Comparison of ENCODE assay signal across 17 cellular contexts in the genomic region with DNA sequence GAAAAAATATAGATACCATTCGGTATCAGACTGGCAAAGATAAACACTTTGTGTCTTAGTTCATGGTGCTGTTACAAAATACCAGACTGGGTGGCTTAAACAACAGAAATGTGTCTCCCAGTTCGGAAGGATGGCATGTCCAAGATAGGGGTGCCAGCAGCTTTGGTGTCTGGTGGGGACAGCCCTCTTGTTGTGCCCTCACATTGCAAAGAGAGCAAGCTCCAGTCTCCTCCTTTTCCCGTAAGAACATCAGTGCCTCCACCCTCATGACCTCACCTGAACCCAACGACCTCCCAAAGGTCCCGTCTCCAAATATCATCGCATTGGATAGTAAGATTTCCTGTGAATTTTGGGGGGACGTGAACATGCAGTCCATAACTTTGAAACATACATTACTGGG. TPM values are rescaled to one million over a fixed set of nuclear protein-coding genes. Genes with fewer than 3 reads are reported as not detected.
DNase-seq lines count a peak whose midpoint lies in the region; ATAC-seq and TF ChIP-seq lines count a peak whose summit lies in the region.
"Had no signal": no experiment of that assay in that cellular context is flagged by ENCODE, and none has a peak within 500 bp of the region (broad histone marks: within the 10 kb centered on the region; RNA-seq: fewer than 3 reads in every experiment).

No MANE protein-coding gene starts in this region.

- H3K27ac ChIP-seq in right cardiac atrium (ENCODE audit: low read length) (no peak overlapping the region), spleen (peak overlapping the region in 3 of 8 donors; percentile 94 to 97 (median 96))
- H3K27ac ChIP-seq: SJCRH30 had no signal

- H3K27ac Mint-ChIP-seq in immature natural killer cell = peak overlapping the region in 4 of 6 donors; percentile 6 to 89 (median 62)

- WGBS in right cardiac atrium = 87% methylated on average over 7 of the region's 7 CpGs
- WGBS in spleen, 5 donors = 85 to 93% (median 89%) methylated on average over 7 of the region's 7 CpGs

- TF ChIP-seq POLR2A in spleen (IDR thresholded peaks at IDR 0.05) = no peak

- H3K4me3 ChIP-seq in right cardiac atrium (ENCODE audit: low read length) (no peak overlapping the region), H7 (ENCODE audit: insufficient read depth, low read depth, low read length) (no peak overlapping the region), spleen (no peak overlapping the region)
- H3K4me3 ChIP-seq: SJCRH30 had no signal

- DNase-seq in left cardiac atrium = peak; percentile 4
- DNase-seq in right cardiac atrium = no peak
- DNase-seq in H7 = peak; percentile 8
- no peak for DNase-seq in immature natural killer cell
- DNase-seq in spleen = peak; percentile 10
- DNase-seq in stimulated activated CD4-positive, alpha-beta T cell treated with anti-CD3 and anti-CD28 coated beads, Interleukin-12 subunit alpha, Interleukin-12 subunit beta, amount 100 ng/mL, for 4 hours = no peak
- DNase-seq in NCI-H1105 treated with DMSO at 0.1 percent for 48 hours (lab: John Stamatoyannopoulos, UW) = no peak
- DNase-seq in dedifferentiated amniotic fluid mesenchymal stem cell (ENCODE audit: extremely low spot score) = no peak
- DNase-seq: C1 segment of cervical spinal cord, DMS79, IMR-90, NCI-H1436, NCI-H2029, NCI-H2171, NCI-H526, PC-3, SJCRH30 had no signal

- H3K4me1 Mint-ChIP-seq in immature natural killer cell = peaks cover 21% of the 10 kb centered on the region in 2 donors

- intact Hi-C loops in left cardiac atrium (cut with DNase I) (no loop called here), right cardiac atrium (cut with DNase I) (no loop called here), spleen (cut with DNase I; ENCODE audit: low total_unique reads) (no loop called here)

- H3K27me3 ChIP-seq in right cardiac atrium (ENCODE audit: control insufficient read depth, insufficient read depth) (no peaks in the 10 kb centered on the region), H7 (ENCODE audit: control insufficient read depth, insufficient read depth, low read length) (no peaks in the 10 kb centered on the region; the same call in 1 of the 2 replicates), spleen (replicated peaks in 1 of 7) (no peaks in the 10 kb centered on the region)
- H3K27me3 ChIP-seq: SJCRH30 had no signal

- no peaks in the 10 kb centered on the region for H3K9me3 Mint-ChIP-seq in immature natural killer cell

- H3K27me3 Mint-ChIP-seq in immature natural killer cell (ENCODE audit: low read depth in 3 of 3) = peaks cover 0 to 4% (median 0%) of the 10 kb centered on the region in 3 donors

- H3K4me3 Mint-ChIP-seq in immature natural killer cell = peak overlapping the region in 2 of 5 donors; percentile 74 to 88

- TF ChIP-seq CTCF in spleen (IDR thresholded peaks at IDR 0.05 in 8 of 11, conservative IDR thresholded peaks at IDR 0.05 in 3 of 11) = no peak

- ATAC-seq in left cardiac atrium = no peak
- no peak for ATAC-seq in right cardiac atrium
- ATAC-seq: PC-3 had no signal

- H3K36me3 ChIP-seq in H7 (replicated peaks; ENCODE audit: control insufficient read depth, insufficient read depth, low read length) (no peaks in the 10 kb centered on the region), spleen (peaks cover 0 to 8% (median 0%) of the 10 kb centered on the region in 6 donors)
- H3K36me3 ChIP-seq: SJCRH30 had no signal

- H3K36me3 Mint-ChIP-seq in immature natural killer cell = no peaks in the 10 kb centered on the region

- H3K9me3 ChIP-seq in right cardiac atrium (ENCODE audit: control insufficient read depth, low read length) (no peaks in the 10 kb centered on the region), spleen (peaks cover 0 to 4% (median 0%) of the 10 kb centered on the region in 8 donors)
- H3K9me3 ChIP-seq: SJCRH30 had no signal

- H3K4me1 ChIP-seq in right cardiac atrium (ENCODE audit: control insufficient read depth, insufficient read depth, low read length) = peaks cover 3% of the 10 kb centered on the region
- H3K4me1 ChIP-seq in spleen = peaks cover 13 to 43% (median 36%) of the 10 kb centered on the region in 6 donors

RNA-seq across cellular contexts. Expression of a gene that starts 12.4 kb away (rescaled TPM):
- total RNA-seq in left cardiac atrium (1 to 10 TPM; 5.2 to 8.1 TPM), right cardiac atrium (1 to 10 TPM; 6.0 to 7.7 (median 6.6) TPM), spleen (10 to 100 TPM in 1 of 7 donors, 1 to 10 TPM in 6; 4.2 to 11.5 (median 7.9) TPM)
- polyA plus RNA-seq in right cardiac atrium (5.3 TPM), immature natural killer cell (1 to 10 TPM in 2 of 3 donors, under 1 TPM in 1; 0.25 to 2.4 (median 2.0) TPM), spleen (1 to 10 TPM in 2 of 3 donors, under 1 TPM in 1; 0.74 to 2.9 (median 1.1) TPM)
- 9.1 and 9.5 TPM in 2 replicates for total RNA-seq in H7 (2014; rRNA removed; shearing (Covaris generic))

RNA-seq across cellular contexts. Expression of a gene that starts 17.7 kb away (rescaled TPM):
- total RNA-seq in left cardiac atrium (100 to 1,000 TPM; 113 to 127 TPM), right cardiac atrium (100 to 1,000 TPM; 120 to 154 (median 126) TPM), spleen (100 to 1,000 TPM; 107 to 184 (median 141) TPM)
- polyA plus RNA-seq in right cardiac atrium (101 TPM), immature natural killer cell (10 to 100 TPM; 14.8 to 23.3 (median 21.3) TPM), spleen (100 to 1,000 TPM in 1 of 3 donors, 10 to 100 TPM in 2; 56.2 to 114 (median 61.6) TPM)
- total RNA-seq in H7 (2014; rRNA removed; shearing (Covaris generic)) = 152 and 165 TPM in 2 replicates

RNA-seq across cellular contexts. Expression of a gene that starts 51.8 kb away (rescaled TPM):
- total RNA-seq in left cardiac atrium (10 to 100 TPM; 12.4 to 17.2 TPM), right cardiac atrium (10 to 100 TPM; 10.4 to 19.1 (median 11.9) TPM), spleen (10 to 100 TPM in 1 of 7 donors, 1 to 10 TPM in 6; 5.2 to 12.6 (median 5.9) TPM)
- polyA plus RNA-seq in right cardiac atrium (8.4 TPM), immature natural killer cell (not detected), spleen (1 to 10 TPM in 1 of 3 donors, under 1 TPM in 2; 0.58 to 3.8 (median 0.72) TPM)
- total RNA-seq in H7 (2014; rRNA removed; shearing (Covaris generic)) = 20.8 and 21.4 TPM in 2 replicates

Comparison
In these comparisons a context has a peak if more than half of its experiments do, and no peak if none do; other contexts are left out.
1. DNase-seq: peak in left cardiac atrium (single experiment), H7 (single experiment) and spleen (single experiment); none in right cardiac atrium (0 of 3), immature natural killer cell (0 of 3), stimulated activated CD4-positive, alpha-beta T cell treated with anti-CD3 and anti-CD28 coated beads, Interleukin-12 subunit alpha, Interleukin-12 subunit beta, amount 100 ng/mL, for 4 hours (single experiment), NCI-H1105 treated with DMSO at 0.1 percent for 48 hours (single experiment) and dedifferentiated amniotic fluid mesenchymal stem cell (single experiment).